In the genomic region with DNA sequence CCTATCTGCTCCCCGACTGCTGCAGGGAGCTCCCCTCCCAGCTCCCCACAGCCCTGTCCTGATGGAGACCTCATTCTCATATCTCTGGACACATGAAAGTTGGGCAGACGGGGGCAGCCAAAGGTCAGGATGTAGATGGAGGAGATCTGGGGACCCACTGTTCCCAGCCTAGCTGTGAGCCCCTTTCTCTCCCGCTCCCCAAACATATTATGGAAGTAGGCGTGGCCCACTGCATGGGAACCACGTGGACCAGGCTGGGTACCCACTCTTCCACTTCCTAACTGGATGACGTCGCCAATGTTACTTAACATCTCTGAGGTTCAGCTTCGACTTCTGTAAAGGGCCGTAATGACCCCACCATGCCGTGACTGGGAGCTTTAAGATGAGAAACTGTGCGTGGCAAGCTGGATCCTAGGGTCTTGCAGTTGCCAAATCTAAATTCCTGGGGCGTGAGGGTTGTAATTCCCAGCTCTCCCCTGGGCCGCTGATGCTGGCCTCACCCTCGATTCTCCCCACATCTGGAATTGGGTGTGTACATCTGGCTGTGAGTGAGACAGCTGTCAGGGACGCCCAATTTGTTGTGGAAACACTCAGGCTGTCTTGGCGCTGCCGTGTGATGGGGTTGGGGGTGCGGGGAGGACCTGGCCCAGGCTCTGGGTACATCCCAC, we compare ENCODE assay signal across 8 cellular contexts. TPM values are rescaled to one million over a fixed set of nuclear protein-coding genes. Genes with fewer than 3 reads are reported as not detected.
A peak's percentile ranks its signal among the peaks of the same experiment; 100 is the strongest.
DNase-seq lines count a peak whose midpoint lies in the region; ATAC-seq and TF ChIP-seq lines count a peak whose summit lies in the region.

No MANE protein-coding gene starts in this region.

- peaks cover 25% of the 10 kb centered on the region for H3K27me3 Mint-ChIP-seq in progenitor cell of endocrine pancreas

- H3K36me3 Mint-ChIP-seq in progenitor cell of endocrine pancreas (ENCODE audit: insufficient read depth): peaks cover 1% of the 10 kb centered on the region

- DNase-seq in ELR (ENCODE audit: low read depth) (peak; percentile 89), RPMI7951 (ENCODE audit: low read depth) (peak; percentile 90), fibroblast of mammary gland (ENCODE audit: low read depth) (peak; percentile 99), progenitor cell of endocrine pancreas (ENCODE audit: low spot score, unreplicated experiment) (no peak), activated gamma-delta T cell treated with Interleukin-2 at 50 U/mL for 16 hours (no peak)
- no peak for DNase-seq in stimulated activated CD4-positive, alpha-beta T cell treated with anti-CD3 and anti-CD28 coated beads, Interleukin-2, amount 100 ng/mL, for 24 hours

- peak overlapping the region; percentile 70 for H3K4me3 Mint-ChIP-seq in progenitor cell of endocrine pancreas (ENCODE audit: low read depth)

- peaks cover 14% of the 10 kb centered on the region for H3K4me1 Mint-ChIP-seq in progenitor cell of endocrine pancreas (ENCODE audit: low read depth)

- ATAC-seq in HG02623 (IDR thresholded peaks at IDR 0.05; ENCODE audit: unreplicated experiment): no peak
- no peak for ATAC-seq in activated CD4-positive, CD25-positive, alpha-beta regulatory T cell treated with anti-CD3 and anti-CD28 coated beads, Interleukin-2, amount 50 U/mL, for 24 hours

- peak overlapping the region; percentile 71 for H3K27ac Mint-ChIP-seq in progenitor cell of endocrine pancreas

- TF ChIP-seq CTCF in fibroblast of mammary gland (conservative IDR thresholded peaks at IDR 0.05; ENCODE audit: control insufficient read depth, insufficient read depth, low read depth, low read length): no peak
- no peak for TF ChIP-seq CTCF in progenitor cell of endocrine pancreas (IDR thresholded peaks at IDR 0.05; ENCODE audit: unreplicated experiment)

- H3K9me3 Mint-ChIP-seq in progenitor cell of endocrine pancreas (ENCODE audit: low read depth): no peaks in the 10 kb centered on the region

- peak overlapping the region; percentile 90 for H3K4me3 ChIP-seq in fibroblast of mammary gland (ENCODE audit: control insufficient read depth, low read depth, low read length)

RNA-seq across cellular contexts. Expression of a gene that starts 1.8 kb away (rescaled TPM):
- 7.0 and 7.1 TPM in 2 replicates for total RNA-seq in RPMI7951 (2014; rRNA removed; shearing (Covaris generic))
- total RNA-seq in progenitor cell of endocrine pancreas: 5.3 and 5.9 TPM in 2 replicates

RNA-seq across cellular contexts. Expression of a gene that starts 17.2 kb away (rescaled TPM):
- total RNA-seq in RPMI7951 (2014; rRNA removed; shearing (Covaris generic)): 41.5 and 58.9 TPM in 2 replicates
- 81.9 and 96.5 TPM in 2 replicates for total RNA-seq in progenitor cell of endocrine pancreas

RNA-seq across cellular contexts. Expression of a gene that starts 38.1 kb away (rescaled TPM):
- total RNA-seq in RPMI7951 (2014; rRNA removed; shearing (Covaris generic)): 0.20 and 0.24 TPM in 2 replicates
- 3.0 and 3.8 TPM in 2 replicates for total RNA-seq in progenitor cell of endocrine pancreas

RNA-seq across cellular contexts. Expression of a gene that starts 54.7 kb away (rescaled TPM):
- total RNA-seq in RPMI7951 (2014; rRNA removed; shearing (Covaris generic)): 28.1 and 43.7 TPM in 2 replicates
- total RNA-seq in progenitor cell of endocrine pancreas: 24.4 and 27.4 TPM in 2 replicates

Comparison
In these comparisons a context has a peak if more than half of its experiments do, and no peak if none do; other contexts are left out.
1. DNase-seq: peak in ELR (single experiment), RPMI7951 (single experiment) and fibroblast of mammary gland (single experiment); none in progenitor cell of endocrine pancreas (single experiment), activated gamma-delta T cell treated with Interleukin-2 at 50 U/mL for 16 hours (single experiment) and stimulated activated CD4-positive, alpha-beta T cell treated with anti-CD3 and anti-CD28 coated beads, Interleukin-2, amount 100 ng/mL, for 24 hours (0 of 2).